ENCODE assay signal across 8 cellular contexts in the genomic region with DNA sequence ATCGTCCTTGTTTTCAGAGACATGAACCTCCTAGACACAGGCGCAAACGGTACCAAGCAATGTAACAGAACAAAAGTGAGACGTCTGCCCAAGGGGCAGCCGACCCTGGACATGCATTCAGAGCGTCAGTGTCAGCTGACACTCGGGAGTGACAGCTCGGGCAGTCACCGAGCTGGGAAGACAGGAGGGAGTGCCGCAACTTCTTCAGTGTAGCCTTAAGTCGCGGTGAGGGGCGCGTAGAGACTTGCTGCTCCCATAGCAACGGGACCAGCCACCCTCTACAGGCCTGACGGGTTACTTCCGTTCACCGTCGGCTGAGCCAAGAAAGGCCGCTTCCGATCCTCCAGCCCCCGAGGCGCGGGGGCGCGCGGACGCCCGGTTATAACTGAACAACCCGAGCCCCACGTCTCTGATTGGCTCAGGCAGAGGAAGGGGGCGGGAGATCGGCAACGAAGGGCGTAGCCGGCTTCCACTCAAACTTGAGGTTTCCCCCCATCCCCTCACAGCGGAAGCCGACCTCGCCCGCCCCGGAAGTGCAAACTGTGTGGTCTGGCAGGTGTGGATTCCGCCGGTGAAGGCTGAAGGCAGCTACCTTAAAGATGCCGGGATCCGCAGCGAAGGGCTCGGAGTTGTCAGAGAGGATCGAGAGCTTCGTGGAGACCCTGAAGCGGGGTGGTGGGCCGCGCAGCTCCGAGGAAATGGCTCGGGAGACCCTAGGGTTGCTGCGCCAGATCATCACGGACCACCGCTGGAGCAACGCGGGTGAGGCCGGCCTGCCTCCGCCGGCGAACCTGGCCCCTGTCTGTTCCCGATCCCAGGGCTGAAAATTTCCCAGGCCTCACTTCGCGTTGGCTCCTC. TPM values are rescaled to one million over a fixed set of nuclear protein-coding genes. Genes with fewer than 3 reads are reported as not detected.
DNase-seq lines count a peak whose midpoint lies in the region; ATAC-seq and TF ChIP-seq lines count a peak whose summit lies in the region.

Gene EIF2B2, plus strand, starts transcription at position 530 of the 858 bp plus-strand sequence. Its CDS starts 70 bp downstream, at position 600.

- H3K27ac Mint-ChIP-seq in activated naive CD8-positive, alpha-beta T cell, result peak within 1 kb of the TSS; percentile 93

- peaks cover 6% of the 10 kb centered on the region for H4K20me1 ChIP-seq in osteoblast (ENCODE audit: insufficient read depth, low read length)

- H3K9me3 ChIP-seq in osteoblast (ENCODE audit: low read depth, low read length) (no peaks in the 10 kb centered on the region), thoracic aorta (no peaks in the 10 kb centered on the region)

- H3K4me1 Mint-ChIP-seq in activated naive CD8-positive, alpha-beta T cell (ENCODE audit: low read depth), result peaks cover 41% of the 10 kb centered on the region

- no peaks in the 10 kb centered on the region for H3K27me3 Mint-ChIP-seq in activated naive CD8-positive, alpha-beta T cell

- H3K27ac ChIP-seq in osteoblast (ENCODE audit: low read depth, low read length), result peak within 1 kb of the TSS; percentile 73
- peak within 1 kb of the TSS; percentile 74 to 82 for H3K27ac ChIP-seq in thoracic aorta

- H3K4me3 ChIP-seq in osteoblast (ENCODE audit: insufficient read depth, low read length) (peak within 1 kb of the TSS; percentile 98), thoracic aorta (peak within 1 kb of the TSS; percentile 95)

- peak within 1 kb of the TSS; percentile 98 for H2AFZ ChIP-seq in osteoblast (ENCODE audit: low read length)

- no peaks in the 10 kb centered on the region for H3K9me3 Mint-ChIP-seq in activated naive CD8-positive, alpha-beta T cell (ENCODE audit: low read depth)

- peak within 1 kb of the TSS; percentile 90 for H3K4me2 ChIP-seq in osteoblast (ENCODE audit: insufficient read depth, low read length)

- peak within 1 kb of the TSS; percentile 98 for H3K4me3 Mint-ChIP-seq in activated naive CD8-positive, alpha-beta T cell

- H3K79me2 ChIP-seq in osteoblast (ENCODE audit: insufficient read depth, low read length), result peaks cover 33% of the 10 kb centered on the region

- DNase-seq in GM10248 (ENCODE audit: extremely low spot score), result peak; percentile 98
- peak; percentile 97 for DNase-seq in NCI-H1105 (lab: John Stamatoyannopoulos, UW)
- peak; percentile 76 for DNase-seq in SKM-1 treated with dmso at 0.1 percent for 144 hours (lab: John Stamatoyannopoulos, UW; ENCODE audit: unreplicated experiment)
- DNase-seq in glomerular visceral epithelial cell (ENCODE audit: extremely low spot score), result peak; percentile 98
- DNase-seq in osteoblast (ENCODE audit: insufficient read length, low spot score, missing footprints), result peak; percentile 96
- peak; percentile 93 for DNase-seq in thoracic aorta (ENCODE audit: low spot score)

- H3K4me1 ChIP-seq in osteoblast (ENCODE audit: insufficient read depth, low read length), result peaks cover 8% of the 10 kb centered on the region
- H3K4me1 ChIP-seq in thoracic aorta (ENCODE audit: control insufficient read depth in 1 of 2, low read depth in 2 of 2), result peaks cover 8 to 25% of the 10 kb centered on the region in 2 donors

- CTCF ChIA-PET in GM10248 (lab: Yijun Ruan, JAX), result interaction anchor here (1.0 to 3.1 kb wide), 9 partner anchors 10 to 393 kb away, joined by 3 to 16 read pairs (median 5); no protein-coding TSS in a partner anchor

- no peak for TF ChIP-seq CTCF in GM10248 (IDR thresholded peaks at IDR 0.05; ENCODE audit: control extremely low read depth, extremely low read depth, low read depth, missing control alignments)
- no peak for TF ChIP-seq CTCF in osteoblast (IDR thresholded peaks at IDR 0.05; ENCODE audit: extremely low read depth, low read depth, low read length)
- TF ChIP-seq CTCF in thoracic aorta (IDR thresholded peaks at IDR 0.05), result peak; percentile 23

- peaks cover 13% of the 10 kb centered on the region for H3K36me3 Mint-ChIP-seq in activated naive CD8-positive, alpha-beta T cell

- H3K36me3 ChIP-seq in osteoblast (ENCODE audit: insufficient read depth, low read length) (peaks cover 28% of the 10 kb centered on the region), thoracic aorta (peaks cover 20% of the 10 kb centered on the region)

- POLR2A ChIA-PET in GM10248 (lab: Yijun Ruan, JAX), result interaction anchor here (0.9 kb wide), 1 partner anchor 11 kb away, joined by 3 read pairs; no protein-coding TSS in a partner anchor

- ATAC-seq in HG02623 (IDR thresholded peaks at IDR 0.05; ENCODE audit: unreplicated experiment) (peak; percentile 96), thoracic aorta (ENCODE audit: insufficient number of reproducible peaks, low FRiP score, low read depth) (peak; percentile 100)

- H3K27me3 ChIP-seq in osteoblast (ENCODE audit: insufficient read depth, low read length) (no peaks in the 10 kb centered on the region), thoracic aorta (replicated peaks; ENCODE audit: insufficient read depth) (no peaks in the 10 kb centered on the region)

RNA-seq across cellular contexts. Expression of gene EIF2B2, which starts in this region (rescaled TPM):
- 30.4 and 39.4 TPM in 2 replicates for total RNA-seq in osteoblast
- total RNA-seq in thoracic aorta, result 10 to 100 TPM; 32.7 to 39.8 TPM

Comparison
In these comparisons a context has a peak if more than half of its experiments do, and no peak if none do; other contexts are left out.
1. Peak in every context shown above with its lines: DNase-seq, ATAC-seq, H3K4me3 ChIP-seq and H3K27ac ChIP-seq.